In genomic region chr10:35421553-35422178, GRCh38 we compare ENCODE assay signal across 9 cellular contexts.
DNase-seq lines count a peak whose midpoint lies in the region; ATAC-seq, FAIRE-seq and TF ChIP-seq lines count a peak whose summit lies in the region.
"Had no signal": no experiment of that assay in that cellular context is flagged by ENCODE, and none has a peak within 500 bp of the region (broad histone marks: within the 10 kb centered on the region; RNA-seq: fewer than 3 reads in every experiment).

No MANE protein-coding gene starts in this region.

- TF ChIP-seq POLR2A in A549 (IDR thresholded peaks at IDR 0.05; ENCODE audit: low read length), result no peak

- ATAC-seq in A549 (peak; percentile 81 to 90), left lobe of liver (no peak)
- no peak for ATAC-seq in stimulated activated naive CD8-positive, alpha-beta T cell treated with anti-CD3 and anti-CD28 coated beads, Interleukin-15, amount 100 ng/mL, for 72 hours

- H3K4me3 ChIP-seq in A549 (peak overlapping the region; percentile 13; the same call in 2 of the 3 replicates), epithelial cell of esophagus (ENCODE audit: low read length) (no peak overlapping the region), mucosa of rectum (ENCODE audit: low read length in 2 of 2) (no peak overlapping the region)
- H3K4me3 ChIP-seq: BLaER1 treated with 17β-estradiol and CSF1 and Interleukin-3, amounts not matched to agents 10 nM and 100 nM had no signal

- DNase-seq in A549 (ENCODE audit: low read depth in 1 of 2, low spot score in 1 of 2) (peak; percentile 77 to 86), epithelial cell of esophagus (ENCODE audit: low read depth) (peak; percentile 91), putamen (ENCODE audit: low spot score) (no peak), left lobe of liver (ENCODE audit: low spot score) (no peak)
- DNase-seq in stimulated activated CD4-positive, alpha-beta T cell treated with anti-CD3 and anti-CD28 coated beads, Interleukin-12 subunit alpha, Interleukin-12 subunit beta, amount 100 ng/mL, for 4 hours, result no peak
- no peak for DNase-seq in stimulated activated naive CD8-positive, alpha-beta T cell treated with anti-CD3 and anti-CD28 coated beads, Interleukin-15, amount 100 ng/mL, for 72 hours

- H3K27ac Mint-ChIP-seq in stimulated activated naive CD8-positive, alpha-beta T cell treated with anti-CD3 and anti-CD28 coated beads, Interleukin-15, amount 100 ng/mL, for 72 hours, result peak overlapping the region in 1 of 2 donors; percentile 86

- no peak overlapping the region for H3K9ac ChIP-seq in mucosa of rectum (ENCODE audit: low read depth in 1 of 2, low read length in 2 of 2)
- H3K9ac ChIP-seq: BLaER1 treated with 17β-estradiol and CSF1 and Interleukin-3, amounts not matched to agents 10 nM and 100 nM had no signal

- peaks cover 26% of the 10 kb centered on the region for H3K4me1 Mint-ChIP-seq in stimulated activated naive CD8-positive, alpha-beta T cell treated with anti-CD3 and anti-CD28 coated beads, Interleukin-15, amount 100 ng/mL, for 72 hours

- no peak for TF ChIP-seq EP300 in A549 (IDR thresholded peaks at IDR 0.05)

- H3K27me3 ChIP-seq in mucosa of rectum (ENCODE audit: control insufficient read depth in 2 of 2, insufficient read depth in 2 of 2, low read length in 2 of 2), result no peaks in the 10 kb centered on the region
- H3K27me3 ChIP-seq: BLaER1 treated with 17β-estradiol and CSF1 and Interleukin-3, amounts not matched to agents 10 nM and 100 nM had no signal

- no peaks in the 10 kb centered on the region for H3K9me3 Mint-ChIP-seq in stimulated activated naive CD8-positive, alpha-beta T cell treated with anti-CD3 and anti-CD28 coated beads, Interleukin-15, amount 100 ng/mL, for 72 hours

- H3K36me3 ChIP-seq in mucosa of rectum (ENCODE audit: control insufficient read depth in 2 of 2, insufficient read depth in 2 of 2, low read length in 2 of 2), result peaks cover 2 to 5% of the 10 kb centered on the region in 2 donors

- no peak overlapping the region for H3K4me3 Mint-ChIP-seq in stimulated activated naive CD8-positive, alpha-beta T cell treated with anti-CD3 and anti-CD28 coated beads, Interleukin-15, amount 100 ng/mL, for 72 hours

- H3K9me3 ChIP-seq in A549, result no peaks in the 10 kb centered on the region
- H3K9me3 ChIP-seq in mucosa of rectum (ENCODE audit: control insufficient read depth in 2 of 2, low read length in 2 of 2), result no peaks in the 10 kb centered on the region
- H3K9me3 ChIP-seq: BLaER1 treated with 17β-estradiol and CSF1 and Interleukin-3, amounts not matched to agents 10 nM and 100 nM had no signal

- WGBS in A549 (ENCODE audit: missing lambda C conversion rate), result 2% methylated on average over 5 of the region's 5 CpGs

- H3K27me3 Mint-ChIP-seq in stimulated activated naive CD8-positive, alpha-beta T cell treated with anti-CD3 and anti-CD28 coated beads, Interleukin-15, amount 100 ng/mL, for 72 hours, result no peaks in the 10 kb centered on the region

- FAIRE-seq in A549 (lab: Jason Lieb, UNC), result peak; percentile 63

- CTCF ChIA-PET in A549 (lab: Yijun Ruan, JAX), result interaction anchor here (1.3 to 2.2 kb wide), 5 partner anchors 8 to 142 kb away, joined by 4 to 7 read pairs (median 5); no protein-coding TSS in a partner anchor

- 0 out of 5 replicates have a peak, but pooled peaks of 1 of the 2 experiments have one; percentile 15 for TF ChIP-seq RAD21 in A549 (conservative IDR thresholded peaks at IDR 0.05 in 1 of 2, IDR thresholded peaks at IDR 0.05 in 1 of 2)

- TF ChIP-seq CTCF in A549 (IDR thresholded peaks at IDR 0.05) (no peak), epithelial cell of esophagus (IDR thresholded peaks at IDR 0.05; ENCODE audit: insufficient read depth, low read depth, low read length, missing control alignments) (no peak)

- H3K4me2 ChIP-seq in A549, result peak overlapping the region; percentile 84

- H3K4me1 ChIP-seq in A549 (peaks cover 85% of the 10 kb centered on the region), mucosa of rectum (ENCODE audit: control insufficient read depth in 2 of 2, insufficient read depth in 2 of 2, low read length in 2 of 2) (peaks cover 0 to 7% of the 10 kb centered on the region in 2 donors)

- H3K27ac ChIP-seq in A549 (peak overlapping the region; percentile 79 to 90), mucosa of rectum (ENCODE audit: low read depth in 2 of 2, low read length in 2 of 2) (peak overlapping the region; percentile 48 to 72)
- H3K27ac ChIP-seq: BLaER1 treated with 17β-estradiol and CSF1 and Interleukin-3, amounts not matched to agents 10 nM and 100 nM had no signal

- POLR2A ChIA-PET in A549 (lab: Yijun Ruan, JAX), result interaction anchor here (1.4 kb wide), 1 partner anchor 125 kb away, joined by 3 read pairs; no protein-coding TSS in a partner anchor

TF ChIP-seq in A549, 52 proteins besides CTCF, POLR2A, EP300 and RAD21:
- TF ChIP-seq BHLHE40 (IDR thresholded peaks at IDR 0.05; ENCODE audit: low read depth, low read length), result no peak
- peak; percentile 34; the same call in 1 of the 2 replicates for TF ChIP-seq JUNB (IDR thresholded peaks at IDR 0.05)
- peak; percentile 41 for TF ChIP-seq FOSL2 (IDR thresholded peaks at IDR 0.05)
- TF ChIP-seq FOSL2 (CRISPR knock-in tag; IDR thresholded peaks at IDR 0.05), result peak; percentile 84
TF ChIP-seq in A549: peak in this region for 2.

TF ChIP-seq in PFSK-1, 5 proteins besides CTCF, POLR2A, EP300 and RAD21:
- TF ChIP-seq SIN3A (IDR thresholded peaks at IDR 0.05; ENCODE audit: borderline replicate concordance, insufficient read depth, low read length) (no peak), POLR2AphosphoS5 (IDR thresholded peaks at IDR 0.05; ENCODE audit: low read depth, low read length) (no peak), FOXP2 (optimal IDR thresholded peaks at IDR 0.05; ENCODE audit: borderline replicate concordance, extremely low read depth, extremely low read length, insufficient read depth) (peak; percentile 69)

Comparison
In these comparisons a context has a peak if more than half of its experiments do, and no peak if none do; other contexts are left out.
1. ATAC-seq: peak in A549 (2 of 2); none in stimulated activated naive CD8-positive, alpha-beta T cell treated with anti-CD3 and anti-CD28 coated beads, Interleukin-15, amount 100 ng/mL, for 72 hours (single experiment) and left lobe of liver (single experiment).
2. DNase-seq: peak in A549 (2 of 2) and epithelial cell of esophagus (single experiment); none in stimulated activated CD4-positive, alpha-beta T cell treated with anti-CD3 and anti-CD28 coated beads, Interleukin-12 subunit alpha, Interleukin-12 subunit beta, amount 100 ng/mL, for 4 hours (single experiment), putamen (single experiment), stimulated activated naive CD8-positive, alpha-beta T cell treated with anti-CD3 and anti-CD28 coated beads, Interleukin-15, amount 100 ng/mL, for 72 hours (0 of 2) and left lobe of liver (single experiment).